3 cellular contexts compared by ENCODE assay signal in genomic region chrX:153744210-153745066, GRCh38.
A peak's percentile ranks its signal among the peaks of the same experiment; 100 is the strongest.
TF ChIP-seq lines count a peak whose summit lies in the region.

No MANE protein-coding gene starts in this region.

TF ChIP-seq in SK-N-SH, 30 proteins besides CTCF, POLR2A, EP300 and RAD21:
- no peak for TF ChIP-seq RCOR1 (IDR thresholded peaks at IDR 0.05; ENCODE audit: low read length)
- peak; percentile 21; the same call in 1 of the 2 replicates for TF ChIP-seq SMC3 (IDR thresholded peaks at IDR 0.05; ENCODE audit: low read depth, low read length)

TF ChIP-seq in SK-N-SH treated with all-trans-retinoic acid at 6 μM for 48 hours, 23 proteins besides CTCF, POLR2A, EP300 and RAD21:
- TF ChIP-seq SNAI2 (CRISPR knock-in tag; IDR thresholded peaks at IDR 0.05) (no peak), PPARA (CRISPR knock-in tag; IDR thresholded peaks at IDR 0.05; ENCODE audit: borderline replicate concordance) (no peak), GLIS3 (CRISPR knock-in tag; IDR thresholded peaks at IDR 0.05) (no peak)

TF ChIP-seq in endothelial cell of umbilical vein, 7 proteins besides CTCF, POLR2A, EP300 and RAD21:
- TF ChIP-seq JUN (IDR thresholded peaks at IDR 0.05; ENCODE audit: borderline replicate concordance, insufficient read depth, insufficient read length, low read depth) (no peak), MYC (IDR thresholded peaks at IDR 0.05; ENCODE audit: low read depth, low read length) (no peak), FOS (IDR thresholded peaks at IDR 0.05; ENCODE audit: borderline replicate concordance, insufficient read depth, low read length) (no peak), MAX (IDR thresholded peaks at IDR 0.05; ENCODE audit: insufficient read depth, insufficient read length) (no peak), POLR2AphosphoS5 (IDR thresholded peaks at IDR 0.05; ENCODE audit: insufficient read depth, low read depth, low read length) (no peak), EZH2 (IDR thresholded peaks at IDR 0.05; ENCODE audit: borderline replicate concordance, low read depth, low read length, severe bottlenecking) (no peak), GATA2 (IDR thresholded peaks at IDR 0.05; ENCODE audit: insufficient read depth, insufficient read length, low read depth, low read length) (no peak)
